8 cellular contexts compared by ENCODE assay signal in the genomic region with DNA sequence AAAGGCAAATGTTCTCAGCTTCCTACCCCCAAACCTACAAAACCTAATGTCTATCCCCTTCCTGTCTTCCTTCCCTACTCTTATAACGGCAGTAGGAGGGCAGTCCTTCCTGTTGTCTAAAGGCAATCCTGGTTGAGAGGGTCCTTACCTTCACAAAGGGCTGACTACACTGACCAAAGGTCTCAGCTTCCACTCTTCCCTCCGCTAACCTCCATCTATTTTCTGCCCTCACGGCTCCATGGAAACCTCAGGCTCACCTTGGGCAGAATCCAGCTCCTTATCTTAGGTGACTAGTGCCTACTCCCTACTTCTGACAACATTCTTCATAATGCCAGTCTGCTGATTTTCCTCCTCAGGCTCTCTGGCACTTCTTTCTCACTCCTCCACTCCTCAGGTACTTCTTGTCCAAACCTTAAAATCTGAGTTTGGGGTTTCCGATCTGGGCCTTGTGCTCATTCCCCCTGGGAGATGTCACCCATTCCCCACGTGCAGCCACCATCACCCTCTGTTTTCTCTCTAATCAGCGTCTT. TPM values are rescaled to one million over a fixed set of nuclear protein-coding genes. Genes with fewer than 3 reads are reported as not detected.
DNase-seq lines count a peak whose midpoint lies in the region; ATAC-seq and TF ChIP-seq lines count a peak whose summit lies in the region.

No MANE protein-coding gene starts in this region.

- H3K14ac ChIP-seq in mesenchymal stem cell (ENCODE audit: low read length in 2 of 2): no peak overlapping the region

- no peak overlapping the region for H2BK120ac ChIP-seq in mesenchymal stem cell (ENCODE audit: low read depth, low read length)

- TF ChIP-seq POLR2A in body of pancreas (IDR thresholded peaks at IDR 0.05) (no peak), vagina (IDR thresholded peaks at IDR 0.05) (no peak)

- peaks cover 15 to 44% (median 32%) of the 10 kb centered on the region in 4 donors for H3K4me1 Mint-ChIP-seq in CD4-positive, CD25-positive, alpha-beta regulatory T cell

- H3K27me3 Mint-ChIP-seq in CD4-positive, CD25-positive, alpha-beta regulatory T cell: peaks cover 11% of the 10 kb centered on the region

- H3K36me3 Mint-ChIP-seq in CD4-positive, CD25-positive, alpha-beta regulatory T cell: peaks cover 4% of the 10 kb centered on the region

- no peak for DNase-seq in CD4-positive, CD25-positive, alpha-beta regulatory T cell
- DNase-seq in LHCN-M2 (ENCODE audit: low read depth): peak; percentile 10
- DNase-seq in body of pancreas: peak; percentile 53 to 63 (median 57)
- DNase-seq in mesenchymal stem cell: no peak
- DNase-seq in vagina (ENCODE audit: extremely low spot score in 2 of 2): peak in 1 of 2 donors; percentile 87
- DNase-seq in NCI-H1105 treated with DMSO at 0.1 percent for 48 hours (lab: John Stamatoyannopoulos, UW): no peak
- no peak for DNase-seq in inferior parietal cortex (ENCODE audit: extremely low spot score)

- H3K27ac ChIP-seq in CD4-positive, CD25-positive, alpha-beta regulatory T cell (ENCODE audit: insufficient read depth, low read length, poor library complexity, severe bottlenecking): peak overlapping the region; percentile 73
- H3K27ac ChIP-seq in body of pancreas: peak overlapping the region; percentile 81 to 97 (median 86)
- H3K27ac ChIP-seq in mesenchymal stem cell (ENCODE audit: low read length, poor library complexity, severe bottlenecking): peak overlapping the region; percentile 78
- H3K27ac ChIP-seq in vagina: peak overlapping the region; percentile 81

- peak overlapping the region; percentile 81 for H3K4me2 ChIP-seq in mesenchymal stem cell (ENCODE audit: low read length, poor library complexity, severe bottlenecking)

- peaks cover 22% of the 10 kb centered on the region for H3K4me1 ChIP-seq in CD4-positive, CD25-positive, alpha-beta regulatory T cell (ENCODE audit: control insufficient read depth, insufficient read depth, low read length, poor library complexity, severe bottlenecking)
- peaks cover 28% of the 10 kb centered on the region for H3K4me1 ChIP-seq in body of pancreas
- H3K4me1 ChIP-seq in mesenchymal stem cell (ENCODE audit: control insufficient read depth, insufficient read depth, low read depth, low read length): peaks cover 2% of the 10 kb centered on the region
- H3K4me1 ChIP-seq in vagina: peaks cover 29% of the 10 kb centered on the region

- H4K91ac ChIP-seq in mesenchymal stem cell (ENCODE audit: low read length): no peak overlapping the region

- peak overlapping the region; percentile 44 for H2BK15ac ChIP-seq in mesenchymal stem cell (ENCODE audit: low read depth, poor library complexity, severe bottlenecking)

- intact Hi-C loops in body of pancreas (cut with DNase I) (no loop called here), vagina (cut with DNase I) (no loop called here)

- H3K9me3 ChIP-seq in CD4-positive, CD25-positive, alpha-beta regulatory T cell (ENCODE audit: control insufficient read depth in 2 of 2, low read length in 2 of 2): no peaks in the 10 kb centered on the region
- H3K9me3 ChIP-seq in body of pancreas (no peaks in the 10 kb centered on the region), mesenchymal stem cell (ENCODE audit: control insufficient read depth, low read length) (no peaks in the 10 kb centered on the region), vagina (no peaks in the 10 kb centered on the region)

- H3K36me3 ChIP-seq in CD4-positive, CD25-positive, alpha-beta regulatory T cell (ENCODE audit: control insufficient read depth, insufficient read depth, low read length): no peaks in the 10 kb centered on the region
- H3K36me3 ChIP-seq in body of pancreas (replicated peaks in 1 of 2; ENCODE audit: insufficient read depth in 1 of 2, low read depth in 2 of 2) (no peaks in the 10 kb centered on the region), mesenchymal stem cell (ENCODE audit: control insufficient read depth in 1 of 2, insufficient read depth in 2 of 2, low read depth in 1 of 2, low read length in 2 of 2) (peaks cover 0 to 9% of the 10 kb centered on the region in 2 experiments), vagina (no peaks in the 10 kb centered on the region)

- peak overlapping the region; percentile 91 to 96 (median 93) for H3K27ac Mint-ChIP-seq in CD4-positive, CD25-positive, alpha-beta regulatory T cell

- H2AFZ ChIP-seq in mesenchymal stem cell (ENCODE audit: low read depth, low read length): peak overlapping the region; percentile 69

- 2 to 4% methylated on average over 6 of the region's 6 CpGs for WGBS in body of pancreas, 2 donors
- 6% methylated on average over 6 of the region's 6 CpGs for WGBS in mesenchymal stem cell

- no peak overlapping the region for H3K23ac ChIP-seq in mesenchymal stem cell (ENCODE audit: low read length in 2 of 2)

- peak overlapping the region; percentile 42 for H4K8ac ChIP-seq in mesenchymal stem cell (ENCODE audit: low read length)

- ATAC-seq in CD4-positive, CD25-positive, alpha-beta regulatory T cell (ENCODE audit: low read depth in 2 of 2): no peak
- ATAC-seq in body of pancreas: peak; percentile 37
- no peak for ATAC-seq in GM18498 (IDR thresholded peaks at IDR 0.05; ENCODE audit: unreplicated experiment)

- no peak overlapping the region for H2BK12ac ChIP-seq in mesenchymal stem cell (ENCODE audit: low read length in 2 of 2)

- peak overlapping the region; percentile 84 to 100 (median 92) for H3K4me3 Mint-ChIP-seq in CD4-positive, CD25-positive, alpha-beta regulatory T cell

- peak overlapping the region; percentile 94 for H3K9ac ChIP-seq in mesenchymal stem cell (ENCODE audit: low read length)

- peak overlapping the region in 1 of 2 experiments; percentile 9 for H3K4ac ChIP-seq in mesenchymal stem cell (ENCODE audit: low read depth in 1 of 2, low read length in 2 of 2)

- H2AK5ac ChIP-seq in mesenchymal stem cell (ENCODE audit: low read length, severe bottlenecking): no peak overlapping the region

- peak overlapping the region; percentile 25 to 50 for H3K18ac ChIP-seq in mesenchymal stem cell (ENCODE audit: low read depth in 1 of 2, low read length in 2 of 2)

- H3K79me1 ChIP-seq in mesenchymal stem cell (replicated peaks; ENCODE audit: low read length, poor library complexity, severe bottlenecking): peaks cover 17% of the 10 kb centered on the region

- H3K9me3 Mint-ChIP-seq in CD4-positive, CD25-positive, alpha-beta regulatory T cell: peaks cover 0 to 1% (median 0%) of the 10 kb centered on the region in 7 donors

- TF ChIP-seq CTCF in body of pancreas (IDR thresholded peaks at IDR 0.05) (no peak), vagina (IDR thresholded peaks at IDR 0.05) (no peak)

- H3K27me3 ChIP-seq in CD4-positive, CD25-positive, alpha-beta regulatory T cell (ENCODE audit: control insufficient read depth, insufficient read depth, low read length): no peaks in the 10 kb centered on the region
- H3K27me3 ChIP-seq in body of pancreas (no peaks in the 10 kb centered on the region), mesenchymal stem cell (ENCODE audit: control insufficient read depth in 1 of 2, insufficient read depth in 1 of 2, low read length in 2 of 2) (no peaks in the 10 kb centered on the region), vagina (no peaks in the 10 kb centered on the region)

- no peak overlapping the region for H2BK5ac ChIP-seq in mesenchymal stem cell (ENCODE audit: low read depth, low read length, poor library complexity, severe bottlenecking)

- peak overlapping the region; percentile 81 for H3K4me3 ChIP-seq in CD4-positive, CD25-positive, alpha-beta regulatory T cell (ENCODE audit: low read depth, low read length)
- H3K4me3 ChIP-seq in body of pancreas (peak overlapping the region; percentile 5 to 96), mesenchymal stem cell (ENCODE audit: insufficient read depth in 1 of 2, low read depth in 1 of 2, low read length in 2 of 2) (peak overlapping the region; percentile 80 to 88), vagina (peak overlapping the region; percentile 75 to 93)

RNA-seq across cellular contexts. Expression of gene FBXL13, which starts 0.5 kb away (rescaled TPM):
- total RNA-seq in CD4-positive, CD25-positive, alpha-beta regulatory T cell: not detected
- polyA plus RNA-seq in CD4-positive, CD25-positive, alpha-beta regulatory T cell: under 1 TPM in 2 of 4 donors, not detected in 2; 0.19 to 0.42 TPM
- 0.63 and 2.4 TPM in 2 replicates for total RNA-seq in LHCN-M2 (2014; rRNA removed)
- 0.68 TPM for polyA plus RNA-seq in LHCN-M2 (2012)
- 1 to 10 TPM; 4.2 to 5.6 TPM for total RNA-seq in body of pancreas
- 2.7 TPM for polyA plus RNA-seq in mesenchymal stem cell (2013, experiment 1 of 2)
- 2.1 TPM for polyA plus RNA-seq in mesenchymal stem cell (2013, experiment 2 of 2)
- 0.98 TPM for total RNA-seq in vagina

RNA-seq across cellular contexts. Expression of gene ARMC10, which starts 0.9 kb away (rescaled TPM):
- total RNA-seq in CD4-positive, CD25-positive, alpha-beta regulatory T cell: 16.3 TPM
- 10 to 100 TPM; 36.7 to 51.2 (median 44.5) TPM for polyA plus RNA-seq in CD4-positive, CD25-positive, alpha-beta regulatory T cell
- total RNA-seq in LHCN-M2 (2014; rRNA removed) (52.6 and 52.8 TPM in 2 replicates), body of pancreas (10 to 100 TPM; 20.4 to 31.1 TPM), vagina (36.6 TPM)
- polyA plus RNA-seq in LHCN-M2 (2012): 26.9 TPM
- polyA plus RNA-seq in mesenchymal stem cell (2013, experiment 1 of 2): 21.1 TPM
- 20.4 TPM for polyA plus RNA-seq in mesenchymal stem cell (2013, experiment 2 of 2)

Comparison
In these comparisons a context has a peak if more than half of its experiments do, and no peak if none do; other contexts are left out.
1. DNase-seq: peak in LHCN-M2 (single experiment) and body of pancreas (4 of 4); none in CD4-positive, CD25-positive, alpha-beta regulatory T cell (0 of 3), mesenchymal stem cell (single experiment), NCI-H1105 treated with DMSO at 0.1 percent for 48 hours (single experiment) and inferior parietal cortex (single experiment).
2. Peak in every context shown above with its lines, with median percentiles within 50 percentile points of each other: H3K27ac ChIP-seq and H3K4me3 ChIP-seq.